8 cellular contexts compared by ENCODE assay signal in genomic region chr16:30368792-30369090, GRCh38. TPM values are rescaled to one million over a fixed set of nuclear protein-coding genes. Genes with fewer than 3 reads are reported as not detected.
DNase-seq lines count a peak whose midpoint lies in the region; ATAC-seq, FAIRE-seq and TF ChIP-seq lines count a peak whose summit lies in the region.

No MANE protein-coding gene starts in this region.

- intact Hi-C loops in kidney (cut with DNase I) = no loop called here

- peaks cover 19% of the 10 kb centered on the region for H3K36me3 Mint-ChIP-seq in activated naive CD8-positive, alpha-beta T cell treated with anti-CD3 and anti-CD28 coated beads, Interleukin-2, amount 10 ng/mL, durations not matched to agents 7 days and 5 days

- H3K4me3 Mint-ChIP-seq in activated naive CD8-positive, alpha-beta T cell treated with anti-CD3 and anti-CD28 coated beads, Interleukin-2, amount 10 ng/mL, durations not matched to agents 7 days and 5 days = peak overlapping the region; percentile 93

- CTCF ChIA-PET in SK-N-SH (lab: Yijun Ruan, JAX) = interaction anchor here (1.1 to 1.6 kb wide), 4 partner anchors 12 to 61 kb away, joined by 3 to 7 read pairs (median 4); partner anchors contain the start of genes CD2BP2 and DCTPP1

- peaks cover 44% of the 10 kb centered on the region for H3K4me1 Mint-ChIP-seq in activated naive CD8-positive, alpha-beta T cell treated with anti-CD3 and anti-CD28 coated beads, Interleukin-2, amount 10 ng/mL, durations not matched to agents 7 days and 5 days

- peaks cover 13 to 17% of the 10 kb centered on the region in 2 experiments for H3K36me3 ChIP-seq in SK-N-SH (replicated peaks in 1 of 2; ENCODE audit: control insufficient read depth in 1 of 2, insufficient read depth in 2 of 2, low read length in 1 of 2)
- H3K36me3 ChIP-seq in kidney (ENCODE audit: control insufficient read depth in 1 of 2, insufficient read depth in 2 of 2, low read length in 2 of 2) = peaks cover 9 to 10% of the 10 kb centered on the region in 2 donors

- H3K9ac ChIP-seq in SK-N-SH (peak overlapping the region; percentile 80), kidney (ENCODE audit: low read length in 2 of 2) (peak overlapping the region; percentile 65 to 78)

- H3K4me1 ChIP-seq in SK-N-SH (ENCODE audit: control insufficient read depth in 1 of 2, insufficient read depth in 2 of 2, low read depth in 1 of 2, low read length in 1 of 2) (peaks cover 4 to 37% of the 10 kb centered on the region in 2 experiments; a peak in 3 of 4 replicates), kidney (ENCODE audit: control insufficient read depth in 1 of 2, insufficient read depth in 1 of 2, low read depth in 1 of 2, low read length in 2 of 2) (peaks cover 4 to 20% of the 10 kb centered on the region in 2 donors)

- no peaks in the 10 kb centered on the region for H3K27me3 Mint-ChIP-seq in activated naive CD8-positive, alpha-beta T cell treated with anti-CD3 and anti-CD28 coated beads, Interleukin-2, amount 10 ng/mL, durations not matched to agents 7 days and 5 days

- peak overlapping the region; percentile 78 for H3K27ac Mint-ChIP-seq in activated naive CD8-positive, alpha-beta T cell treated with anti-CD3 and anti-CD28 coated beads, Interleukin-2, amount 10 ng/mL, durations not matched to agents 7 days and 5 days

- H3K27ac ChIP-seq in SK-N-SH (ENCODE audit: low read depth in 2 of 2, low read length in 1 of 2) (peak overlapping the region; percentile 4 to 57; a peak in 2 of 4 replicates), kidney (ENCODE audit: low read depth in 2 of 2, low read length in 2 of 2) (peak overlapping the region in 1 of 2 donors; percentile 47), substantia nigra (ENCODE audit: low read depth, low read length, poor library complexity, severe bottlenecking) (peak overlapping the region; percentile 83)

- no peak for DNase-seq in SK-N-SH
- DNase-seq in activated naive CD8-positive, alpha-beta T cell treated with anti-CD3 and anti-CD28 coated beads, Interleukin-2, amount 10 ng/mL, durations not matched to agents 7 days and 5 days = no peak
- DNase-seq in kidney = no peak
- DNase-seq in substantia nigra (lab: John Stamatoyannopoulos, UW) = no peak
- no peak for DNase-seq in cortex of kidney (lab: John Stamatoyannopoulos, UW)
- DNase-seq in activated CD4-positive, CD25-positive, alpha-beta regulatory T cell (lab: John Stamatoyannopoulos, UW) = no peak

- no peaks in the 10 kb centered on the region for H3F3A ChIP-seq in SK-N-SH (replicated peaks; ENCODE audit: insufficient read depth)

- TF ChIP-seq EP300 in SK-N-SH (IDR thresholded peaks at IDR 0.05; ENCODE audit: borderline replicate concordance in 1 of 2, low read depth in 1 of 2, low read length in 1 of 2) = no peak

- TF ChIP-seq RAD21 in SK-N-SH (IDR thresholded peaks at IDR 0.05; ENCODE audit: low read length) = no peak

- no peaks in the 10 kb centered on the region for H3K27me3 ChIP-seq in SK-N-SH (ENCODE audit: insufficient read depth)

- H3K79me2 ChIP-seq in SK-N-SH (ENCODE audit: insufficient read depth) = peaks cover 62% of the 10 kb centered on the region

- H3K9me3 Mint-ChIP-seq in activated naive CD8-positive, alpha-beta T cell treated with anti-CD3 and anti-CD28 coated beads, Interleukin-2, amount 10 ng/mL, durations not matched to agents 7 days and 5 days = no peaks in the 10 kb centered on the region

- H2AFZ ChIP-seq in SK-N-SH (ENCODE audit: low read depth) = no peak overlapping the region

- H3K9me3 ChIP-seq in SK-N-SH (no peaks in the 10 kb centered on the region), kidney (ENCODE audit: control insufficient read depth in 1 of 2, low read length in 2 of 2) (no peaks in the 10 kb centered on the region)

- H3K4me2 ChIP-seq in SK-N-SH = peak overlapping the region; percentile 97

- TF ChIP-seq CTCF in SK-N-SH (IDR thresholded peaks at IDR 0.05) (no peak), kidney (IDR thresholded peaks at IDR 0.05; ENCODE audit: borderline replicate concordance, extremely low read depth, insufficient read depth) (no peak)

- no peak for FAIRE-seq in kidney (lab: Jason Lieb, UNC)

- 5% methylated on average over 4 of the region's 4 CpGs for WGBS in SK-N-SH (ENCODE audit: low lambda C conversion rate)

- H3K4me3 ChIP-seq in SK-N-SH (ENCODE audit: low read depth in 2 of 2, low read length in 1 of 2) (peak overlapping the region; percentile 74 to 87), kidney (ENCODE audit: low read length in 2 of 2) (peak overlapping the region; percentile 80 to 89)

- H4K20me1 ChIP-seq in SK-N-SH (ENCODE audit: insufficient read depth) = peaks cover 49% of the 10 kb centered on the region

- POLR2A ChIA-PET in SK-N-SH (lab: Yijun Ruan, JAX) = interaction anchor here (0.6 to 3.4 kb wide), 4 partner anchors 9 to 39 kb away, joined by 3 to 19 read pairs (median 8); partner anchors contain the start of genes CD2BP2, ZNF48 and ZNF771
- POLR2A ChIA-PET in activated naive CD8-positive, alpha-beta T cell treated with anti-CD3 and anti-CD28 coated beads, Interleukin-2, amount 10 ng/mL, durations not matched to agents 7 days and 5 days (lab: Charles Lee) = interaction anchor here (0.7 to 4.1 kb wide), 9 partner anchors 9 to 185 kb away, joined by 3 to 71 read pairs (median 6); partner anchors contain the start of genes CORO1A and SEPTIN1

- no peaks in the 10 kb centered on the region for H3K9me2 ChIP-seq in SK-N-SH

- ATAC-seq in SK-N-SH treated with all-trans-retinoic acid at 6 μM for 48 hours (no peak), HG03045 (IDR thresholded peaks at IDR 0.05; ENCODE audit: unreplicated experiment) (no peak)
- no peak for ATAC-seq in activated naive CD8-positive, alpha-beta T cell treated with anti-CD3 and anti-CD28 coated beads, Interleukin-2, amount 10 ng/mL, durations not matched to agents 7 days and 5 days (ENCODE audit: low read depth)

TF ChIP-seq in SK-N-SH, 30 proteins besides CTCF, POLR2A, EP300 and RAD21:
- no peak for TF ChIP-seq CHD2 (IDR thresholded peaks at IDR 0.05; ENCODE audit: low read length, partially characterized antibody)

TF ChIP-seq in SK-N-SH treated with all-trans-retinoic acid at 6 μM for 48 hours, 23 proteins besides CTCF, POLR2A, EP300 and RAD21 (continues in another document):
- TF ChIP-seq OSR1 (CRISPR knock-in tag; IDR thresholded peaks at IDR 0.05) (no peak), ISL1 (CRISPR knock-in tag; IDR thresholded peaks at IDR 0.05) (no peak), ZFP3 (CRISPR knock-in tag; IDR thresholded peaks at IDR 0.05) (no peak)

RNA-seq across cellular contexts. Expression of gene TBC1D10B, which starts 1.6 kb away (rescaled TPM):
- polyA plus RNA-seq in SK-N-SH (2012; rRNA removed) (15.7 and 20.5 TPM in 2 replicates), kidney (ENCODE audit: insufficient read depth, low read depth, low replicate concordance) (30.1 TPM)
- polyA plus RNA-seq in SK-N-SH (2012; cell fraction: cytosol; rRNA removed) = 9.0 and 13.6 TPM in 2 replicates
- polyA plus RNA-seq in SK-N-SH (2012; cell fraction: nucleus; rRNA removed) = 41.2 and 55.4 TPM in 2 replicates
- 10 to 100 TPM; 63.6 to 69.8 TPM for total RNA-seq in activated naive CD8-positive, alpha-beta T cell treated with anti-CD3 and anti-CD28 coated beads, Interleukin-2, amount 10 ng/mL, durations not matched to agents 7 days and 5 days
- total RNA-seq in kidney = 32.7 TPM

RNA-seq across cellular contexts. Expression of gene MYL11, which starts 5.9 kb away (rescaled TPM):
- polyA plus RNA-seq in SK-N-SH (2012; rRNA removed) = 0.23 TPM in 1 of 2 replicates, not detected in the other
- polyA plus RNA-seq in SK-N-SH (2012; cell fraction: cytosol; rRNA removed) = not detected in 2 replicates
- 0.08 and 0.65 TPM in 2 replicates for polyA plus RNA-seq in SK-N-SH (2012; cell fraction: nucleus; rRNA removed)
- 1 to 10 TPM in 1 of 2 experiments, not detected in 1; 1.7 TPM for total RNA-seq in activated naive CD8-positive, alpha-beta T cell treated with anti-CD3 and anti-CD28 coated beads, Interleukin-2, amount 10 ng/mL, durations not matched to agents 7 days and 5 days
- total RNA-seq in kidney = not detected
- 2.3 TPM for polyA plus RNA-seq in kidney (ENCODE audit: insufficient read depth, low read depth, low replicate concordance)

RNA-seq across cellular contexts. Expression of gene SEPTIN1, which starts 13.6 kb away (rescaled TPM):
- 0.13 and 0.25 TPM in 2 replicates for polyA plus RNA-seq in SK-N-SH (2012; rRNA removed)
- polyA plus RNA-seq in SK-N-SH (2012; cell fraction: cytosol; rRNA removed) = 0.35 and 0.43 TPM in 2 replicates
- polyA plus RNA-seq in SK-N-SH (2012; cell fraction: nucleus; rRNA removed) = 0.76 and 0.94 TPM in 2 replicates
- 100 to 1,000 TPM; 293 to 318 TPM for total RNA-seq in activated naive CD8-positive, alpha-beta T cell treated with anti-CD3 and anti-CD28 coated beads, Interleukin-2, amount 10 ng/mL, durations not matched to agents 7 days and 5 days
- 12.8 TPM for total RNA-seq in kidney
- polyA plus RNA-seq in kidney (ENCODE audit: insufficient read depth, low read depth, low replicate concordance) = 5.0 TPM

RNA-seq across cellular contexts. Expression of gene CD2BP2, which starts 13.6 kb away (rescaled TPM):
- 80.8 and 85.3 TPM in 2 replicates for polyA plus RNA-seq in SK-N-SH (2012; rRNA removed)
- 64.7 and 70.5 TPM in 2 replicates for polyA plus RNA-seq in SK-N-SH (2012; cell fraction: cytosol; rRNA removed)
- 202 and 222 TPM in 2 replicates for polyA plus RNA-seq in SK-N-SH (2012; cell fraction: nucleus; rRNA removed)
- total RNA-seq in activated naive CD8-positive, alpha-beta T cell treated with anti-CD3 and anti-CD28 coated beads, Interleukin-2, amount 10 ng/mL, durations not matched to agents 7 days and 5 days = 10 to 100 TPM; 71.3 to 72.5 TPM
- 68.1 TPM for total RNA-seq in kidney
- 61.8 TPM for polyA plus RNA-seq in kidney (ENCODE audit: insufficient read depth, low read depth, low replicate concordance)

RNA-seq across cellular contexts. Expression of gene ZNF48, which starts 26.5 kb away (rescaled TPM):
- polyA plus RNA-seq in SK-N-SH (2012; rRNA removed) (7.9 and 8.8 TPM in 2 replicates), kidney (ENCODE audit: insufficient read depth, low read depth, low replicate concordance) (6.9 TPM)
- 7.3 and 7.6 TPM in 2 replicates for polyA plus RNA-seq in SK-N-SH (2012; cell fraction: cytosol; rRNA removed)
- polyA plus RNA-seq in SK-N-SH (2012; cell fraction: nucleus; rRNA removed) = 14.8 and 17.0 TPM in 2 replicates
- 10 to 100 TPM; 14.4 to 15.5 TPM for total RNA-seq in activated naive CD8-positive, alpha-beta T cell treated with anti-CD3 and anti-CD28 coated beads, Interleukin-2, amount 10 ng/mL, durations not matched to agents 7 days and 5 days
- 9.7 TPM for total RNA-seq in kidney

Comparison
In these comparisons a context has a peak if more than half of its experiments do, and no peak if none do; other contexts are left out.
1. RNA of gene SEPTIN1, which starts 13.6 kb away (total RNA-seq): 293 to 318 TPM in activated naive CD8-positive, alpha-beta T cell treated with anti-CD3 and anti-CD28 coated beads, Interleukin-2, amount 10 ng/mL, durations not matched to agents 7 days and 5 days; 12.8 TPM in kidney (single experiment); every median in the first group is over 10 times any median in the second.